In the genomic region with DNA sequence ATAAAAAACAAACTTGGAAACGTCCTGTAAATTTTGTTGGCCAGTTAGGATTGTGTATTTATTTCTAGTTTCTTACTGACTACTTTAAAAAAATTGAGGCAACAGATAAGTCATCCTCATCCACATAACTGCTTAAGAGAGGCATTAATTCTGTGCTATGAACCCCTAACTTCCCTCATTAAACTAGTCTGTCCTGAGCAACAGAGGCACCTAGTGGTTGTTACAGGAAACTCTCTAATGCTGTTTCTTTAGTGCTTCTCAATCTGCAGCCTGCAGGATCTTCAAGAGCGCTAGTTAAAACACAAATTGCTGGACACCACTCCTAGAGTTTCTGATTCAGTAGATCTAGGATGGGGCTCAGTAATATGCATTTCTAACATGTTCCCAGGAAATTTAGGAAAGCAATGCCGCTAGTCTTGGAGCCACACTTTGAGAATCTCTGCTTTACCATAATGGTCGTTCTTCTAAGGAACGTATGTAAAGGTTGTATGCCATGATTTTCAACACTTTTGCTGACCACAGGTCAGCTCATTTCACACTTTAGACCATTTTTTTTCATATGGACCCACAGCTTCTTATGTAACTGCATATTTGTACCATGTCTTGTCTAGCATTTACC, we compare ENCODE assay signal across 8 cellular contexts.
DNase-seq lines count a peak whose midpoint lies in the region; ATAC-seq and TF ChIP-seq lines count a peak whose summit lies in the region.

No MANE protein-coding gene starts in this region.

- TF ChIP-seq POLR2A in esophagus squamous epithelium (IDR thresholded peaks at IDR 0.05) = no peak

- WGBS in esophagus squamous epithelium, 2 donors = 49 to 51% methylated on average over 5 of the region's 5 CpGs

- intact Hi-C loops in esophagus squamous epithelium (cut with DNase I) = no loop called here

- H3K4me1 ChIP-seq in esophagus squamous epithelium = no peaks in the 10 kb centered on the region

- DNase-seq in AG09319 (ENCODE audit: extremely low read depth, low read depth) = no peak
- DNase-seq in NCI-H526 (lab: John Stamatoyannopoulos, UW) = peak; percentile 34 to 78
- no peak for DNase-seq in esophagus squamous epithelium (lab: John Stamatoyannopoulos, UW)
- no peak for DNase-seq in SHP77 treated with DMSO at 0.1 percent for 48 hours (lab: John Stamatoyannopoulos, UW)
- DNase-seq in OCI-M2 (lab: John Stamatoyannopoulos, UW; ENCODE audit: unreplicated experiment) = no peak
- DNase-seq in NCI-H1092 treated with DMSO at 0.1 percent for 48 hours (lab: John Stamatoyannopoulos, UW) = no peak

- H3K27me3 ChIP-seq in esophagus squamous epithelium = no peaks in the 10 kb centered on the region

- no peak overlapping the region for H3K4me3 ChIP-seq in esophagus squamous epithelium

- TF ChIP-seq CTCF in AG09319 (IDR thresholded peaks at IDR 0.05; ENCODE audit: low read depth, low read length) = peak; percentile 27
- TF ChIP-seq CTCF in esophagus squamous epithelium (IDR thresholded peaks at IDR 0.05) = peak in 5 of 6 experiments; percentile 31 to 74 (median 51)

- no peaks in the 10 kb centered on the region for H3K9me3 ChIP-seq in esophagus squamous epithelium

- no peak overlapping the region for H3K27ac ChIP-seq in esophagus squamous epithelium

- H3K36me3 ChIP-seq in esophagus squamous epithelium = no peaks in the 10 kb centered on the region

- ATAC-seq in GM18861 (IDR thresholded peaks at IDR 0.05; ENCODE audit: unreplicated experiment) (peak; percentile 86), HG03103 (IDR thresholded peaks at IDR 0.05; ENCODE audit: low read depth, unreplicated experiment) (peak; percentile 85)

Comparison
In these comparisons a context has a peak if more than half of its experiments do, and no peak if none do; other contexts are left out.
1. DNase-seq: peak in NCI-H526 (2 of 2); none in AG09319 (single experiment), esophagus squamous epithelium (single experiment), SHP77 treated with DMSO at 0.1 percent for 48 hours (single experiment), OCI-M2 (single experiment) and NCI-H1092 treated with DMSO at 0.1 percent for 48 hours (single experiment).